ENCODE assay signal across 8 cellular contexts in the genomic region with DNA sequence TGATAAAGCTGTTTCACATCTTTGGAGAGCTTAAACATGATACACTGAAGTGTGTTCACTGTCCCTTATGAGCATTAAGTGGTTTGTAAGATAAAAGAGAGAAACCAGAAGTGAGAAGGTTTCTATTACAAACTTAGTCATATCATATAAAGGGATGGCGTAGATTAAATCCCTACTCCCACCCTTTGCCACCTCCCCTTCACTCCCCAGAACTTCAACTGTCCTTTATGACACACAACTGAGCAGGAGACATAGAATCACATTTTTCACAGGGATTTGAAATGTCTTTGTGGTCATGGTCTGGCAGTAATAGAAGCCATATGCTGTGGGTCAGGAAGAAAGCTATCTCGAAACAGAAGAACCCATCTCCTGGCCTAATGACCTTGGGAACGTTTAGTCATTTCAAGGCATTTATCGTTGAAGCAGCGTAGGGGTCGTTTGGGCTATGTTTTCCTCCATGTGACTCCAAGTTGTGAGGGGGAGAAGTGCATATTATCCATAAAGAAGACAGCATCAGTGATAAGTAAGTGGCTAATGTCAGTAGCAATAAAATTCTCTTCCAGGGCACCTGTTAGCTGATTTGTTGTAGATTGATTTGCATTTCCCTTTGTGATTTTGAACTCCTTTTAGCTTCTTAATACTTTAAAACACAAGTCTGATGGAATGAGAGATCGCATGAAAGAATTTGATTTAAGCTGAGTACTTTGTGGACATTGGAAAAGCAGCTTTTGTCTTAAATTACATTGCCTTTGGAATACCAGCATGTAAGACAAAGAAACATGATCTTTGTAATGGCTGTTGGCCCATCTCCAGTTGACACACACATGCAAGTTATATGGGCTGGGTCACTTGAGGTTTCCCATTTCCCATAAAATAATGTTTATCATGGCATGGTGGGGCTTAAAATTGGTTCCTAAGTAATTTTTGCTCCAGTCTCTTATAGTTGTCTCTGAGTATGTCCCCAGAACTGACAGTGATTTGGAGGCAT.
DNase-seq lines count a peak whose midpoint lies in the region; ATAC-seq and TF ChIP-seq lines count a peak whose summit lies in the region.
"Had no signal": no experiment of that assay in that cellular context is flagged by ENCODE, and none has a peak within 500 bp of the region (broad histone marks: within the 10 kb centered on the region; RNA-seq: fewer than 3 reads in every experiment).

No MANE protein-coding gene starts in this region.

- WGBS in smooth muscle cell (ENCODE audit: low lambda C conversion rate) = 33% methylated on average over 7 of the region's 7 CpGs

- H3K9me3 ChIP-seq in smooth muscle cell (replicated peaks; ENCODE audit: low read depth) = no peaks in the 10 kb centered on the region

- no peaks in the 10 kb centered on the region for H3K27me3 ChIP-seq in smooth muscle cell (ENCODE audit: low read depth)

- DNase-seq in NCI-H748 treated with DMSO at 0.1 percent for 48 hours (lab: John Stamatoyannopoulos, UW) (peak; percentile 56), smooth muscle cell (lab: John Stamatoyannopoulos, UW; ENCODE audit: unreplicated experiment) (no peak), caudate nucleus (lab: John Stamatoyannopoulos, UW) (no peak)
- no peak for DNase-seq in activated CD4-positive, alpha-beta T cell treated with anti-CD3 and anti-CD28 coated beads for 1 hour
- DNase-seq: amniotic stem cell had no signal

- peak; percentile 93 for ATAC-seq in GM19351 (IDR thresholded peaks at IDR 0.05; ENCODE audit: unreplicated experiment)
- peak; percentile 69 for ATAC-seq in HG02970 (IDR thresholded peaks at IDR 0.05; ENCODE audit: low FRiP score, unreplicated experiment)
- ATAC-seq in GM19397 (IDR thresholded peaks at IDR 0.05; ENCODE audit: unreplicated experiment) = no peak

- no peak overlapping the region for H3K4me3 ChIP-seq in smooth muscle cell

- no peaks in the 10 kb centered on the region for H3F3A ChIP-seq in smooth muscle cell (ENCODE audit: low read depth)

- no peak overlapping the region for H2AFZ ChIP-seq in smooth muscle cell (ENCODE audit: low read depth)

- peak overlapping the region; percentile 14 for H3K4me2 ChIP-seq in smooth muscle cell

- no peaks in the 10 kb centered on the region for H3K36me3 ChIP-seq in smooth muscle cell (ENCODE audit: low read depth)

- no peaks in the 10 kb centered on the region for H4K20me1 ChIP-seq in smooth muscle cell (ENCODE audit: low read depth)

- H3K27ac ChIP-seq in smooth muscle cell (ENCODE audit: low read depth) (no peak overlapping the region), caudate nucleus (ENCODE audit: low read depth, low read length) (no peak overlapping the region)

- no peak overlapping the region for H3K9ac ChIP-seq in smooth muscle cell (ENCODE audit: low read depth)

- no peaks in the 10 kb centered on the region for H3K79me2 ChIP-seq in smooth muscle cell (ENCODE audit: low read depth)

- peaks cover 4% of the 10 kb centered on the region for H3K4me1 ChIP-seq in smooth muscle cell (ENCODE audit: low read depth)

- no peak for TF ChIP-seq CTCF in smooth muscle cell (IDR thresholded peaks at IDR 0.05; ENCODE audit: borderline replicate concordance, insufficient read depth, poor library complexity, severe bottlenecking)
